Comparison of ENCODE assay signal across 14 cellular contexts in genomic region chr6:149884617-149885016, GRCh38. TPM values are rescaled to one million over a fixed set of nuclear protein-coding genes. Genes with fewer than 3 reads are reported as not detected.
"Had no signal": no experiment of that assay in that cellular context is flagged by ENCODE, and none has a peak within 500 bp of the region (broad histone marks: within the 10 kb centered on the region; RNA-seq: fewer than 3 reads in every experiment).

No MANE protein-coding gene starts in this region.

- H3K27ac Mint-ChIP-seq: activated CD4-positive, alpha-beta memory T cell treated with anti-CD3 and anti-CD28 coated beads for 36 hours; activated T-cell treated with anti-CD3 and anti-CD28 coated beads, Interleukin-2, amount 50 U/mL, for 24 hours; naive thymus-derived CD4-positive, alpha-beta T cell; stimulated activated effector memory CD8-positive, alpha-beta T cell treated with anti-CD3 and anti-CD28 coated beads, Interleukin-12 subunit alpha, Interleukin-12 subunit beta, amount 100 ng/mL, for 72 hours had no signal

- H3K4me1 Mint-ChIP-seq: naive thymus-derived CD4-positive, alpha-beta T cell; stimulated activated effector memory CD8-positive, alpha-beta T cell treated with anti-CD3 and anti-CD28 coated beads, Interleukin-12 subunit alpha, Interleukin-12 subunit beta, amount 100 ng/mL, for 72 hours had no signal

- H2AFZ ChIP-seq: hepatocyte had no signal

- H3K79me2 ChIP-seq: hepatocyte had no signal

- H3K27me3 ChIP-seq: hepatocyte, left lung, pancreas had no signal

- H3K27ac ChIP-seq: cardiac muscle cell, hepatocyte, left lung, pancreas, thoracic aorta, VCaP had no signal

- H3K9me3 ChIP-seq: left lung, mucosa of descending colon, pancreas, thoracic aorta had no signal

- H3K9me3 Mint-ChIP-seq: activated CD4-positive, alpha-beta memory T cell treated with anti-CD3 and anti-CD28 coated beads for 36 hours; activated T-cell treated with anti-CD3 and anti-CD28 coated beads, Interleukin-2, amount 50 U/mL, for 24 hours; naive thymus-derived CD4-positive, alpha-beta T cell; stimulated activated effector memory CD8-positive, alpha-beta T cell treated with anti-CD3 and anti-CD28 coated beads, Interleukin-12 subunit alpha, Interleukin-12 subunit beta, amount 100 ng/mL, for 72 hours had no signal

- H3K36me3 ChIP-seq: cardiac muscle cell, left lung, pancreas, thoracic aorta had no signal

- DNase-seq: activated CD4-positive, alpha-beta memory T cell treated with anti-CD3 and anti-CD28 coated beads for 36 hours; activated naive CD4-positive, alpha-beta T cell treated with anti-CD3 and anti-CD28 coated beads, Interleukin-2, amount 50 U/mL, for 16 hours; activated T-cell treated with anti-CD3 and anti-CD28 coated beads, Interleukin-2, amount 50 U/mL, for 24 hours; mucosa of descending colon; naive thymus-derived CD4-positive, alpha-beta T cell; pancreas had no signal

- H3K4me3 Mint-ChIP-seq: activated CD4-positive, alpha-beta memory T cell treated with anti-CD3 and anti-CD28 coated beads for 36 hours; activated T-cell treated with anti-CD3 and anti-CD28 coated beads, Interleukin-2, amount 50 U/mL, for 24 hours; naive thymus-derived CD4-positive, alpha-beta T cell; stimulated activated effector memory CD8-positive, alpha-beta T cell treated with anti-CD3 and anti-CD28 coated beads, Interleukin-12 subunit alpha, Interleukin-12 subunit beta, amount 100 ng/mL, for 72 hours had no signal

- H3K4me1 ChIP-seq: pancreas had no signal

- H3K4me3 ChIP-seq: cardiac muscle cell, hepatocyte, left lung, mucosa of descending colon, pancreas, thoracic aorta had no signal

- H3K36me3 Mint-ChIP-seq: activated CD4-positive, alpha-beta memory T cell treated with anti-CD3 and anti-CD28 coated beads for 36 hours; naive thymus-derived CD4-positive, alpha-beta T cell; stimulated activated effector memory CD8-positive, alpha-beta T cell treated with anti-CD3 and anti-CD28 coated beads, Interleukin-12 subunit alpha, Interleukin-12 subunit beta, amount 100 ng/mL, for 72 hours had no signal

- ATAC-seq: naive thymus-derived CD4-positive, alpha-beta T cell had no signal

- FAIRE-seq: colon, kidney, pancreas had no signal

RNA-seq across cellular contexts. Expression of gene RAET1E, which starts 13.3 kb away (rescaled TPM):
- polyA plus RNA-seq: cardiac muscle cell; hepatocyte; naive thymus-derived CD4-positive, alpha-beta T cell; pancreas had no signal

RNA-seq across cellular contexts. Expression of gene RAET1G, which starts 38.3 kb away (rescaled TPM):
- polyA plus RNA-seq: cardiac muscle cell; naive thymus-derived CD4-positive, alpha-beta T cell had no signal

RNA-seq across cellular contexts. Expression of gene ULBP2, which starts 57.2 kb away (rescaled TPM):
- polyA plus RNA-seq: cardiac muscle cell had no signal
